29 cellular contexts compared by ENCODE assay signal in genomic region chr14:31426663-31427062, GRCh38.
"Had no signal": no experiment of that assay in that cellular context is flagged by ENCODE, and none has a peak within 500 bp of the region (broad histone marks: within the 10 kb centered on the region; RNA-seq: fewer than 3 reads in every experiment).

No MANE protein-coding gene starts in this region.

- H3K27ac Mint-ChIP-seq: immature natural killer cell; nephron; progenitor cell of endocrine pancreas; stimulated activated naive B cell treated with anti-CD40 and anti-IgM and Interleukin-4, amounts not matched to agents 10 μg/mL and 1 μg/mL and 100 μg/mL, for 72 hours had no signal

- H3K27me3 ChIP-seq: hepatocyte, left lung, neutrophil, ovary, right atrium auricular region, right lobe of liver, stomach, testis, thyroid gland, transverse colon, upper lobe of left lung had no signal

- H3K79me2 ChIP-seq: hepatocyte had no signal

- H3K4me3 Mint-ChIP-seq: immature natural killer cell; naive thymus-derived CD8-positive, alpha-beta T cell; nephron; neural crest cell; stimulated activated naive B cell treated with anti-CD40 and anti-IgM and Interleukin-4, amounts not matched to agents 10 μg/mL and 1 μg/mL and 100 μg/mL, for 72 hours had no signal

- H3K36me3 ChIP-seq: left lung, lower lobe of right lung, neutrophil, ovary, right atrium auricular region, right lobe of liver, stomach, thyroid gland, transverse colon, upper lobe of left lung had no signal

- H3K36me3 Mint-ChIP-seq: immature natural killer cell had no signal

- H2AFZ ChIP-seq: hepatocyte had no signal

- H3K4me1 Mint-ChIP-seq: naive thymus-derived CD8-positive, alpha-beta T cell; nephron had no signal

- DNase-seq: immature natural killer cell; kidney; left colon; left lung; lower lobe of right lung; mammary epithelial cell; mesenchymal stem cell; naive thymus-derived CD8-positive, alpha-beta T cell; ovary; right lobe of liver; stimulated activated CD4-positive, alpha-beta T cell treated with anti-CD3 and anti-CD28 coated beads, Interleukin-12 subunit alpha, Interleukin-12 subunit beta, amount 100 ng/mL, for 4 hours; stimulated activated CD4-positive, alpha-beta T cell treated with anti-CD3 and anti-CD28 coated beads, Interleukin-15, amount 100 ng/mL, for 24 hours; stimulated activated CD4-positive, alpha-beta T cell treated with anti-CD3 and anti-CD28 coated beads, Interleukin-2, amount 100 ng/mL, for 24 hours; stimulated activated CD4-positive, alpha-beta T cell treated with anti-CD3 and anti-CD28 coated beads, Interleukin-4, amount 100 ng/mL, for 1 hour; stimulated activated naive B cell treated with anti-CD40 and anti-IgM and Interleukin-4, amounts not matched to agents 10 μg/mL and 1 μg/mL and 100 μg/mL, for 72 hours; stimulated activated naive CD8-positive, alpha-beta T cell treated with anti-CD3 and anti-CD28 coated beads, Interleukin-15, Interleukin-2, amounts not matched to agents 100 U/mL and 50 U/mL, for 24 hours; stomach; testis; thyroid gland; transverse colon; upper lobe of left lung had no signal

- H3K9me3 ChIP-seq: left lung, lower lobe of right lung, neutrophil, right lobe of liver, stomach, testis, thyroid gland, transverse colon, upper lobe of left lung had no signal

- H3K9me3 Mint-ChIP-seq: immature natural killer cell, neural crest cell had no signal

- FAIRE-seq: islet of Langerhans, kidney had no signal

- H3K4me2 ChIP-seq: hepatocyte, smooth muscle cell had no signal

- H3K27ac ChIP-seq: hepatocyte, left lung, lower lobe of right lung, neutrophil, ovary, right atrium auricular region, right lobe of liver, stomach, testis, thyroid gland, transverse colon, upper lobe of left lung had no signal

- H3K4me1 ChIP-seq: left lung, lower lobe of right lung, right atrium auricular region, right lobe of liver, stomach, testis, thyroid gland, transverse colon had no signal

- H3K4me3 ChIP-seq: hepatocyte, left lung, lower lobe of right lung, ovary, right atrium auricular region, right lobe of liver, smooth muscle cell, stomach, testis, thyroid gland, transverse colon, upper lobe of left lung had no signal

- H3K27me3 Mint-ChIP-seq: naive thymus-derived CD8-positive, alpha-beta T cell; progenitor cell of endocrine pancreas; stimulated activated naive B cell treated with anti-CD40 and anti-IgM and Interleukin-4, amounts not matched to agents 10 μg/mL and 1 μg/mL and 100 μg/mL, for 72 hours had no signal

- ATAC-seq: left colon; lower lobe of right lung; naive thymus-derived CD8-positive, alpha-beta T cell; right lobe of liver; stimulated activated naive B cell treated with anti-CD40 and anti-IgM and Interleukin-4, amounts not matched to agents 10 μg/mL and 1 μg/mL and 100 μg/mL, for 72 hours; stimulated activated naive CD8-positive, alpha-beta T cell treated with anti-CD3 and anti-CD28 coated beads, Interleukin-15, Interleukin-2, amounts not matched to agents 100 U/mL and 50 U/mL, for 24 hours had no signal
